1 cellular context compared by ENCODE assay signal in the genomic region with DNA sequence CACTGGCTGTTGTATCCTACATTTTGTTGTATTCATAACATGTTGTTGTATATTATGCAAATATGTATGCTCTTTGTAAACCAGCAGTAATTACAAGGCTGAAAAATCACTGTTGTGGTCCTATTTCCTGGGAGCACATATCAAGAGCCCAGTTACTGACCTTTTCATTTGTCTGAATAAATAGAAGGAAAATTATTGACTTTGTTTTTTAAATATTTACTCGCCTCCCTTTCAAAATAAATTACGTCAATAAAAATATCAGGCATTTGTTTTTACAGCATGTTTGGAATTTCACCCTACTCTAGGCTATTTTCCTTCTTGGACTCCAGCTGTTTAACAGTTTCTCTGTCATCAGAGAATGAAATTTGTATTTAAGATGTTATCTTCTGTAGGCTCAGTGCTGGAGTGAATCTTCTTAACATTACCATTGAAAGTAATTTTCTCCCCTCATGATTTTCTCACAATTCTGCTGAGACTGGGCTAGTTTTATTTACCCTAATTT.
TF ChIP-seq lines count a peak whose summit lies in the region.

No MANE protein-coding gene starts in this region.

TF ChIP-seq in HepG2, 621 proteins besides CTCF, POLR2A, EP300 and RAD21 (continued from another document):
- TF ChIP-seq, protein P1, sequence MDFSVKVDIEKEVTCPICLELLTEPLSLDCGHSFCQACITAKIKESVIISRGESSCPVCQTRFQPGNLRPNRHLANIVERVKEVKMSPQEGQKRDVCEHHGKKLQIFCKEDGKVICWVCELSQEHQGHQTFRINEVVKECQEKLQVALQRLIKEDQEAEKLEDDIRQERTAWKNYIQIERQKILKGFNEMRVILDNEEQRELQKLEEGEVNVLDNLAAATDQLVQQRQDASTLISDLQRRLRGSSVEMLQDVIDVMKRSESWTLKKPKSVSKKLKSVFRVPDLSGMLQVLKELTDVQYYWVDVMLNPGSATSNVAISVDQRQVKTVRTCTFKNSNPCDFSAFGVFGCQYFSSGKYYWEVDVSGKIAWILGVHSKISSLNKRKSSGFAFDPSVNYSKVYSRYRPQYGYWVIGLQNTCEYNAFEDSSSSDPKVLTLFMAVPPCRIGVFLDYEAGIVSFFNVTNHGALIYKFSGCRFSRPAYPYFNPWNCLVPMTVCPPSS (IDR thresholded peaks at IDR 0.05), result no peak
- TF ChIP-seq, protein P2, sequence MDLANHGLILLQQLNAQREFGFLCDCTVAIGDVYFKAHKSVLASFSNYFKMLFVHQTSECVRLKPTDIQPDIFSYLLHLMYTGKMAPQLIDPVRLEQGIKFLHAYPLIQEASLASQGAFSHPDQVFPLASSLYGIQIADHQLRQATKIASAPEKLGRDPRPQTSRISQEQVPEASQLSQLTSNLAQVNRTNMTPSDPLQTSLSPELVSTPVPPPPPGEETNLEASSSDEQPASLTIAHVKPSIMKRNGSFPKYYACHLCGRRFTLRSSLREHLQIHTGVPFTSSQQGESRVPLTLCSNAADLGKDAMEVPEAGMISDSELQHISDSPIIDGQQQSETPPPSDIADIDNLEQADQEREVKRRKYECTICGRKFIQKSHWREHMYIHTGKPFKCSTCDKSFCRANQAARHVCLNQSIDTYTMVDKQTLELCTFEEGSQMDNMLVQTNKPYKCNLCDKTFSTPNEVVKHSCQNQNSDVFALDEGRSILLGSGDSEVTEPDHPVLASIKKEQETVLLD (CRISPR knock-in tag; IDR thresholded peaks at IDR 0.05; ENCODE audit: low read depth), result no peak
- TF ChIP-seq DNMT3B (CRISPR knock-in tag; conservative IDR thresholded peaks at IDR 0.05), result no peak
- TF ChIP-seq, protein P3, sequence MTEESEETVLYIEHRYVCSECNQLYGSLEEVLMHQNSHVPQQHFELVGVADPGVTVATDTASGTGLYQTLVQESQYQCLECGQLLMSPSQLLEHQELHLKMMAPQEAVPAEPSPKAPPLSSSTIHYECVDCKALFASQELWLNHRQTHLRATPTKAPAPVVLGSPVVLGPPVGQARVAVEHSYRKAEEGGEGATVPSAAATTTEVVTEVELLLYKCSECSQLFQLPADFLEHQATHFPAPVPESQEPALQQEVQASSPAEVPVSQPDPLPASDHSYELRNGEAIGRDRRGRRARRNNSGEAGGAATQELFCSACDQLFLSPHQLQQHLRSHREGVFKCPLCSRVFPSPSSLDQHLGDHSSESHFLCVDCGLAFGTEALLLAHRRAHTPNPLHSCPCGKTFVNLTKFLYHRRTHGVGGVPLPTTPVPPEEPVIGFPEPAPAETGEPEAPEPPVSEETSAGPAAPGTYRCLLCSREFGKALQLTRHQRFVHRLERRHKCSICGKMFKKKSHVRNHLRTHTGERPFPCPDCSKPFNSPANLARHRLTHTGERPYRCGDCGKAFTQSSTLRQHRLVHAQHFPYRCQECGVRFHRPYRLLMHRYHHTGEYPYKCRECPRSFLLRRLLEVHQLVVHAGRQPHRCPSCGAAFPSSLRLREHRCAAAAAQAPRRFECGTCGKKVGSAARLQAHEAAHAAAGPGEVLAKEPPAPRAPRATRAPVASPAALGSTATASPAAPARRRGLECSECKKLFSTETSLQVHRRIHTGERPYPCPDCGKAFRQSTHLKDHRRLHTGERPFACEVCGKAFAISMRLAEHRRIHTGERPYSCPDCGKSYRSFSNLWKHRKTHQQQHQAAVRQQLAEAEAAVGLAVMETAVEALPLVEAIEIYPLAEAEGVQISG (CRISPR knock-in tag; IDR thresholded peaks at IDR 0.05), result no peak
